Comparison of ENCODE assay signal across 4 cellular contexts in the genomic region with DNA sequence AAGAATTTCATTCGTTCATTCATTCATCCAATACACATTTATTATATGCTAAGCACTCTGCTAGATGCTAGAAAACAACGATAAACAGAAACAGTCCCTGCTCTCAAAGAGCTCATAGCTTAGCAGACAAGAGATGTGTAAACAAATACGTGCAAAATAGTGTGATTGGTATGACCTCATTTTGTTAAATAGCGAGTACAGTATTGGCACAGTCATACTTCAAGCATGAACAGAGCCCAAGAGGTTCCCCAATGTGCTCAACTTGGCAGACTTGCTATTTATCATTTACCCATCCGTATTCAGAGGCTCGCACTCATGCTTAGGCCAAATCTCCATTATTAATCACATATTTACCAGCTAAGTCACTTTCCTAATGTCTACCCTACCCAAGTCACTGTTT. TPM values are rescaled to one million over a fixed set of nuclear protein-coding genes. Genes with fewer than 3 reads are reported as not detected.
"Had no signal": no experiment of that assay in that cellular context is flagged by ENCODE, and none has a peak within 500 bp of the region (broad histone marks: within the 10 kb centered on the region; RNA-seq: fewer than 3 reads in every experiment).

No MANE protein-coding gene starts in this region.

RNA-seq across cellular contexts. Expression of gene FAM72D, which starts 24.2 kb away (rescaled TPM):
- total RNA-seq: ascending aorta, body of pancreas, bronchial epithelial cell, cardiac septum had no signal
